In genomic region chr6:139846538-139847321, GRCh38 we compare ENCODE assay signal across 11 cellular contexts.
DNase-seq lines count a peak whose midpoint lies in the region; ATAC-seq and TF ChIP-seq lines count a peak whose summit lies in the region.
"Had no signal": no experiment of that assay in that cellular context is flagged by ENCODE, and none has a peak within 500 bp of the region (broad histone marks: within the 10 kb centered on the region; RNA-seq: fewer than 3 reads in every experiment).

No MANE protein-coding gene starts in this region.

- POLR2A ChIA-PET in activated CD4-positive, alpha-beta T cell treated with anti-CD3 and anti-CD28 coated beads, Interleukin-2, amount 10 ng/mL, durations not matched to agents 7 days and 5 days (lab: Charles Lee), result no interaction called here

- CTCF ChIA-PET in activated CD4-positive, alpha-beta T cell treated with anti-CD3 and anti-CD28 coated beads, Interleukin-2, amount 10 ng/mL, durations not matched to agents 7 days and 5 days (lab: Charles Lee), result no interaction called here

- peak overlapping the region in 6 of 10 donors; percentile 8 to 35 (median 26) for H3K27ac ChIP-seq in heart right ventricle
- H3K27ac ChIP-seq in sigmoid colon, result peak overlapping the region in 3 of 4 donors; percentile 6 to 56 (median 16)

- TF ChIP-seq EP300 in sigmoid colon (IDR thresholded peaks at IDR 0.05), result no peak

- peak; percentile 55 to 97 (median 82) for ATAC-seq in heart right ventricle

- no peak for TF ChIP-seq POLR2A in NB4 (IDR thresholded peaks at IDR 0.05; ENCODE audit: extremely low read depth, insufficient read length)
- TF ChIP-seq POLR2A in sigmoid colon (IDR thresholded peaks at IDR 0.05), result no peak

- H3K4me3 Mint-ChIP-seq in activated CD4-positive, alpha-beta T cell treated with anti-CD3 and anti-CD28 coated beads, Interleukin-2, amount 10 ng/mL, durations not matched to agents 7 days and 5 days, result no peak overlapping the region
- H3K4me3 Mint-ChIP-seq: activated CD4-positive, alpha-beta memory T cell treated with anti-CD3 and anti-CD28 coated beads, Interleukin-2, amount 10 ng/mL, durations not matched to agents 7 days and 5 days had no signal

- DNase-seq in NCI-H2171 (lab: John Stamatoyannopoulos, UW), result peak; percentile 39
- DNase-seq in NCI-H2171 treated with DMSO at 0.1 percent for 48 hours (lab: John Stamatoyannopoulos, UW), result no peak
- peak; percentile 64 for DNase-seq in NB4 (ENCODE audit: low read depth)
- DNase-seq in heart right ventricle, result peak; percentile 19 to 27
- no peak for DNase-seq in sigmoid colon
- no peak for DNase-seq in AG08396 (ENCODE audit: low spot score)
- no peak for DNase-seq in activated CD4-positive, alpha-beta T cell treated with anti-CD3 and anti-CD28 coated beads, Interleukin-2, amount 10 ng/mL, durations not matched to agents 7 days and 5 days
- DNase-seq in T-helper 9 cell, result no peak
- DNase-seq: activated CD4-positive, alpha-beta memory T cell treated with anti-CD3 and anti-CD28 coated beads, Interleukin-2, amount 10 ng/mL, durations not matched to agents 7 days and 5 days; cerebellar nuclear complex; mammary epithelial cell had no signal

- TF ChIP-seq CTCF in NB4 (IDR thresholded peaks at IDR 0.05; ENCODE audit: low read depth, low read length) (no peak), heart right ventricle (IDR thresholded peaks at IDR 0.05) (no peak), sigmoid colon (IDR thresholded peaks at IDR 0.05) (no peak)

- H3K9me3 Mint-ChIP-seq in activated CD4-positive, alpha-beta T cell treated with anti-CD3 and anti-CD28 coated beads, Interleukin-2, amount 10 ng/mL, durations not matched to agents 7 days and 5 days, result no peaks in the 10 kb centered on the region
- H3K9me3 Mint-ChIP-seq: activated CD4-positive, alpha-beta memory T cell treated with anti-CD3 and anti-CD28 coated beads, Interleukin-2, amount 10 ng/mL, durations not matched to agents 7 days and 5 days had no signal

- H3K9me3 ChIP-seq in heart right ventricle (peaks cover 0 to 28% (median 6%) of the 10 kb centered on the region in 11 donors), sigmoid colon (peaks cover 0 to 4% (median 2%) of the 10 kb centered on the region in 4 donors)

- 43 to 52% methylated on average over 7 of the region's 7 CpGs for WGBS in heart right ventricle, 2 donors
- 21 to 57% methylated on average over 7 of the region's 7 CpGs for WGBS in sigmoid colon, 2 donors

- intact Hi-C loops in heart right ventricle (cut with DNase I), result no loop called here
- intact Hi-C loops in sigmoid colon (cut with DNase I), result no loop called here

- H3K36me3 Mint-ChIP-seq in activated CD4-positive, alpha-beta T cell treated with anti-CD3 and anti-CD28 coated beads, Interleukin-2, amount 10 ng/mL, durations not matched to agents 7 days and 5 days (ENCODE audit: low read depth), result no peaks in the 10 kb centered on the region

- H3K27me3 Mint-ChIP-seq in activated CD4-positive, alpha-beta T cell treated with anti-CD3 and anti-CD28 coated beads, Interleukin-2, amount 10 ng/mL, durations not matched to agents 7 days and 5 days, result no peaks in the 10 kb centered on the region
- H3K27me3 Mint-ChIP-seq: activated CD4-positive, alpha-beta memory T cell treated with anti-CD3 and anti-CD28 coated beads, Interleukin-2, amount 10 ng/mL, durations not matched to agents 7 days and 5 days had no signal

- peaks cover 0 to 24% (median 0%) of the 10 kb centered on the region in 9 donors for H3K4me1 ChIP-seq in heart right ventricle
- peaks cover 0 to 20% (median 12%) of the 10 kb centered on the region in 4 donors for H3K4me1 ChIP-seq in sigmoid colon

- H3K27ac Mint-ChIP-seq in activated CD4-positive, alpha-beta T cell treated with anti-CD3 and anti-CD28 coated beads, Interleukin-2, amount 10 ng/mL, durations not matched to agents 7 days and 5 days, result no peak overlapping the region
- H3K27ac Mint-ChIP-seq: activated CD4-positive, alpha-beta memory T cell treated with anti-CD3 and anti-CD28 coated beads, Interleukin-2, amount 10 ng/mL, durations not matched to agents 7 days and 5 days had no signal

- H3K27me3 ChIP-seq in heart right ventricle (no peaks in the 10 kb centered on the region), sigmoid colon (no peaks in the 10 kb centered on the region)

- H3K4me3 ChIP-seq in NB4 (ENCODE audit: low read depth, low read length) (no peak overlapping the region), heart right ventricle (peak overlapping the region in 2 of 10 donors; percentile 26 to 32), sigmoid colon (no peak overlapping the region)

- H3K4me1 Mint-ChIP-seq in activated CD4-positive, alpha-beta T cell treated with anti-CD3 and anti-CD28 coated beads, Interleukin-2, amount 10 ng/mL, durations not matched to agents 7 days and 5 days, result no peaks in the 10 kb centered on the region
- H3K4me1 Mint-ChIP-seq: activated CD4-positive, alpha-beta memory T cell treated with anti-CD3 and anti-CD28 coated beads, Interleukin-2, amount 10 ng/mL, durations not matched to agents 7 days and 5 days had no signal

- H3K36me3 ChIP-seq in heart right ventricle (no peaks in the 10 kb centered on the region), sigmoid colon (no peaks in the 10 kb centered on the region)

Comparison
In these comparisons a context has a peak if more than half of its experiments do, and no peak if none do; other contexts are left out.
1. DNase-seq: peak in NCI-H2171 (single experiment), NB4 (single experiment) and heart right ventricle (2 of 2); none in NCI-H2171 treated with DMSO at 0.1 percent for 48 hours (single experiment), sigmoid colon (single experiment), AG08396 (single experiment), activated CD4-positive, alpha-beta T cell treated with anti-CD3 and anti-CD28 coated beads, Interleukin-2, amount 10 ng/mL, durations not matched to agents 7 days and 5 days (single experiment) and T-helper 9 cell (single experiment).